ENCODE assay signal across 1 cellular context in the genomic region with DNA sequence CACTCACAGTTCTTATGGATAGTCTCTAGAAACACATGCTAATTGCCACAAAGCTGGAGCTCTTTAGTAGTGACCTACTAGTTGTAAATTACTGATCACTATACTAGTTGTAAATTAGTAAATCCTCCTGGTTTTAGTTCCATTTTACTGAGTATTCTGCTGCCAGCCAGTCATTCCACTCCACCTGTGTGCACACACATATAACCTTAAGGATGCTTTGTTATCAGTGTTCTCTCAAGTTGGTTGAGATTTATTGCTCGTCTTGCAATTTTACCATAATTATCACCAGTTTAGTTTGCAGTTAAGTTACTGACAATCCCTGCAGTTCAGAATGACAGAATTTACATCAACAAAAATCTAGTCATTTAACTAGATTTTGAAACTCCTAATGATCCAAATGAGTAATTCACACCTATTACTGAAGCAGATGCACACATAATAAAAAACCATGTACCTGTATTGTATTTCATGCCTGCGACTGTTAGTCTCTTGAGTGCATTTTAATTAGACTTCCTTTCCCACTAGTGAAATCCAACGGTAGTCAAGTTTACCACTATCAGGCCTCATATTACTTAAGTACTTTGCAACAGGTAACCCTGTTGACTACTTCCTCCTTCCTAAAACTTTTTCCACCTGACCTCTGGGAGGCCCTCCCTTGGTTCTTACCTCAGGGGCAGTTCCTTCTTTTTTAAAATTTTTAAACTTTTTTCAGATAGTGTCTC.
A peak's percentile ranks its signal among the peaks of the same experiment; 100 is the strongest.
TF ChIP-seq lines count a peak whose summit lies in the region.

No MANE protein-coding gene starts in this region.

TF ChIP-seq in K562, 482 proteins besides CTCF, POLR2A, EP300 and RAD21 (continued from another document):
- TF ChIP-seq, protein P1, sequence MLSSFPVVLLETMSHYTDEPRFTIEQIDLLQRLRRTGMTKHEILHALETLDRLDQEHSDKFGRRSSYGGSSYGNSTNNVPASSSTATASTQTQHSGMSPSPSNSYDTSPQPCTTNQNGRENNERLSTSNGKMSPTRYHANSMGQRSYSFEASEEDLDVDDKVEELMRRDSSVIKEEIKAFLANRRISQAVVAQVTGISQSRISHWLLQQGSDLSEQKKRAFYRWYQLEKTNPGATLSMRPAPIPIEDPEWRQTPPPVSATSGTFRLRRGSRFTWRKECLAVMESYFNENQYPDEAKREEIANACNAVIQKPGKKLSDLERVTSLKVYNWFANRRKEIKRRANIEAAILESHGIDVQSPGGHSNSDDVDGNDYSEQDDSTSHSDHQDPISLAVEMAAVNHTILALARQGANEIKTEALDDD (IDR thresholded peaks at IDR 0.05): peak; percentile 86
- TF ChIP-seq ZBTB40 (IDR thresholded peaks at IDR 0.05) (no peak), ZBTB40 (CRISPR knock-in tag; IDR thresholded peaks at IDR 0.05) (no peak), POLR2G (IDR thresholded peaks at IDR 0.05; ENCODE audit: low read depth, low read length) (0 out of 2 replicates have a peak, but pooled peaks have one; percentile 40), EWSR1 (IDR thresholded peaks at IDR 0.05; ENCODE audit: borderline replicate concordance, low read depth, partially characterized antibody) (peak; percentile 25), ZNF23 (CRISPR knock-in tag; IDR thresholded peaks at IDR 0.05) (no peak), L3MBTL2 (IDR thresholded peaks at IDR 0.05) (no peak), FOXJ2 (tag; IDR thresholded peaks at IDR 0.05) (no peak), MLX (CRISPR knock-in tag; conservative IDR thresholded peaks at IDR 0.05) (no peak), NCOA6 (IDR thresholded peaks at IDR 0.05) (no peak), KLF13 (tag; IDR thresholded peaks at IDR 0.05; ENCODE audit: borderline replicate concordance, low read depth) (no peak)
- TF ChIP-seq, protein P2, sequence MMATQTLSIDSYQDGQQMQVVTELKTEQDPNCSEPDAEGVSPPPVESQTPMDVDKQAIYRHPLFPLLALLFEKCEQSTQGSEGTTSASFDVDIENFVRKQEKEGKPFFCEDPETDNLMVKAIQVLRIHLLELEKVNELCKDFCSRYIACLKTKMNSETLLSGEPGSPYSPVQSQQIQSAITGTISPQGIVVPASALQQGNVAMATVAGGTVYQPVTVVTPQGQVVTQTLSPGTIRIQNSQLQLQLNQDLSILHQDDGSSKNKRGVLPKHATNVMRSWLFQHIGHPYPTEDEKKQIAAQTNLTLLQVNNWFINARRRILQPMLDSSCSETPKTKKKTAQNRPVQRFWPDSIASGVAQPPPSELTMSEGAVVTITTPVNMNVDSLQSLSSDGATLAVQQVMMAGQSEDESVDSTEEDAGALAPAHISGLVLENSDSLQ (IDR thresholded peaks at IDR 0.05): no peak
- TF ChIP-seq, protein P3, sequence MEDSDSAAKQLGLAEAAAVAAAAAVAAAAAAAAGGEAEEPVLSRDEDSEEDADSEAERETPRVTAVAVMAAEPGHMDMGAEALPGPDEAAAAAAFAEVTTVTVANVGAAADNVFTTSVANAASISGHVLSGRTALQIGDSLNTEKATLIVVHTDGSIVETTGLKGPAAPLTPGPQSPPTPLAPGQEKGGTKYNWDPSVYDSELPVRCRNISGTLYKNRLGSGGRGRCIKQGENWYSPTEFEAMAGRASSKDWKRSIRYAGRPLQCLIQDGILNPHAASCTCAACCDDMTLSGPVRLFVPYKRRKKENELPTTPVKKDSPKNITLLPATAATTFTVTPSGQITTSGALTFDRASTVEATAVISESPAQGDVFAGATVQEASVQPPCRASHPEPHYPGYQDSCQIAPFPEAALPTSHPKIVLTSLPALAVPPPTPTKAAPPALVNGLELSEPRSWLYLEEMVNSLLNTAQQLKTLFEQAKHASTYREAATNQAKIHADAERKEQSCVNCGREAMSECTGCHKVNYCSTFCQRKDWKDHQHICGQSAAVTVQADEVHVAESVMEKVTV (CRISPR knock-in tag; IDR thresholded peaks at IDR 0.05): no peak
- TF ChIP-seq, protein P4, sequence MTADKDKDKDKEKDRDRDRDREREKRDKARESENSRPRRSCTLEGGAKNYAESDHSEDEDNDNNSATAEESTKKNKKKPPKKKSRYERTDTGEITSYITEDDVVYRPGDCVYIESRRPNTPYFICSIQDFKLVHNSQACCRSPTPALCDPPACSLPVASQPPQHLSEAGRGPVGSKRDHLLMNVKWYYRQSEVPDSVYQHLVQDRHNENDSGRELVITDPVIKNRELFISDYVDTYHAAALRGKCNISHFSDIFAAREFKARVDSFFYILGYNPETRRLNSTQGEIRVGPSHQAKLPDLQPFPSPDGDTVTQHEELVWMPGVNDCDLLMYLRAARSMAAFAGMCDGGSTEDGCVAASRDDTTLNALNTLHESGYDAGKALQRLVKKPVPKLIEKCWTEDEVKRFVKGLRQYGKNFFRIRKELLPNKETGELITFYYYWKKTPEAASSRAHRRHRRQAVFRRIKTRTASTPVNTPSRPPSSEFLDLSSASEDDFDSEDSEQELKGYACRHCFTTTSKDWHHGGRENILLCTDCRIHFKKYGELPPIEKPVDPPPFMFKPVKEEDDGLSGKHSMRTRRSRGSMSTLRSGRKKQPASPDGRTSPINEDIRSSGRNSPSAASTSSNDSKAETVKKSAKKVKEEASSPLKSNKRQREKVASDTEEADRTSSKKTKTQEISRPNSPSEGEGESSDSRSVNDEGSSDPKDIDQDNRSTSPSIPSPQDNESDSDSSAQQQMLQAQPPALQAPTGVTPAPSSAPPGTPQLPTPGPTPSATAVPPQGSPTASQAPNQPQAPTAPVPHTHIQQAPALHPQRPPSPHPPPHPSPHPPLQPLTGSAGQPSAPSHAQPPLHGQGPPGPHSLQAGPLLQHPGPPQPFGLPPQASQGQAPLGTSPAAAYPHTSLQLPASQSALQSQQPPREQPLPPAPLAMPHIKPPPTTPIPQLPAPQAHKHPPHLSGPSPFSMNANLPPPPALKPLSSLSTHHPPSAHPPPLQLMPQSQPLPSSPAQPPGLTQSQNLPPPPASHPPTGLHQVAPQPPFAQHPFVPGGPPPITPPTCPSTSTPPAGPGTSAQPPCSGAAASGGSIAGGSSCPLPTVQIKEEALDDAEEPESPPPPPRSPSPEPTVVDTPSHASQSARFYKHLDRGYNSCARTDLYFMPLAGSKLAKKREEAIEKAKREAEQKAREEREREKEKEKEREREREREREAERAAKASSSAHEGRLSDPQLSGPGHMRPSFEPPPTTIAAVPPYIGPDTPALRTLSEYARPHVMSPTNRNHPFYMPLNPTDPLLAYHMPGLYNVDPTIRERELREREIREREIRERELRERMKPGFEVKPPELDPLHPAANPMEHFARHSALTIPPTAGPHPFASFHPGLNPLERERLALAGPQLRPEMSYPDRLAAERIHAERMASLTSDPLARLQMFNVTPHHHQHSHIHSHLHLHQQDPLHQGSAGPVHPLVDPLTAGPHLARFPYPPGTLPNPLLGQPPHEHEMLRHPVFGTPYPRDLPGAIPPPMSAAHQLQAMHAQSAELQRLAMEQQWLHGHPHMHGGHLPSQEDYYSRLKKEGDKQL (CRISPR knock-in tag; IDR thresholded peaks at IDR 0.05; ENCODE audit: borderline replicate concordance): no peak
